15 cellular contexts compared by ENCODE assay signal in genomic region chr6:70684794-70685493, GRCh38. TPM values are rescaled to one million over a fixed set of nuclear protein-coding genes. Genes with fewer than 3 reads are reported as not detected.
A peak's percentile ranks its signal among the peaks of the same experiment; 100 is the strongest.
DNase-seq lines count a peak whose midpoint lies in the region; TF ChIP-seq lines count a peak whose summit lies in the region.
"Had no signal": no experiment of that assay in that cellular context is flagged by ENCODE, and none has a peak within 500 bp of the region (broad histone marks: within the 10 kb centered on the region; RNA-seq: fewer than 3 reads in every experiment).

No MANE protein-coding gene starts in this region.

- H3K9me3 ChIP-seq in left ventricle myocardium inferior (replicated peaks) (no peaks in the 10 kb centered on the region), right atrium auricular region (no peaks in the 10 kb centered on the region), SK-N-MC (ENCODE audit: low read depth, low read length) (no peaks in the 10 kb centered on the region), transverse colon (no peaks in the 10 kb centered on the region)
- H3K9me3 ChIP-seq: esophagus muscularis mucosa, upper lobe of left lung had no signal

- H3K9ac ChIP-seq in SK-N-MC (ENCODE audit: insufficient read length) = peak overlapping the region; percentile 38

- DNase-seq in left ventricle myocardium inferior = no peak
- no peak for DNase-seq in right atrium auricular region (ENCODE audit: low spot score)
- DNase-seq in SK-N-MC (ENCODE audit: low read depth, low spot score) = no peak
- peak; percentile 5 for DNase-seq in kidney glomerular epithelial cell (lab: John Stamatoyannopoulos, UW)
- no peak for DNase-seq in transverse colon
- DNase-seq in dermis blood vessel endothelial cell = no peak
- no peak for DNase-seq in GM10266 (ENCODE audit: extremely low spot score)
- DNase-seq in GDM1 (lab: John Stamatoyannopoulos, UW) = no peak
- DNase-seq: activated naive CD4-positive, alpha-beta T cell treated with anti-CD3 and anti-CD28 coated beads, Interleukin-2, amount 10 ng/mL, durations not matched to agents 7 days and 5 days; AML-193; NCI-H1694; T1000; upper lobe of left lung had no signal

- H3K4me3 ChIP-seq in left ventricle myocardium inferior = no peak overlapping the region
- no peak overlapping the region for H3K4me3 ChIP-seq in right atrium auricular region
- H3K4me3 ChIP-seq in SK-N-MC = 0 out of 2 replicates have a peak overlapping the region, but pooled peaks have one; percentile 6
- no peak overlapping the region for H3K4me3 ChIP-seq in transverse colon
- H3K4me3 ChIP-seq: esophagus muscularis mucosa, lung, upper lobe of left lung had no signal

- no peaks in the 10 kb centered on the region for H3K36me3 ChIP-seq in left ventricle myocardium inferior
- no peaks in the 10 kb centered on the region for H3K36me3 ChIP-seq in right atrium auricular region
- H3K36me3 ChIP-seq in SK-N-MC (ENCODE audit: insufficient read depth, low read length) = no peaks in the 10 kb centered on the region
- no peaks in the 10 kb centered on the region for H3K36me3 ChIP-seq in transverse colon
- H3K36me3 ChIP-seq: esophagus muscularis mucosa, upper lobe of left lung had no signal

- no peak for TF ChIP-seq CTCF in left ventricle myocardium inferior (IDR thresholded peaks at IDR 0.05; ENCODE audit: borderline replicate concordance)
- no peak for TF ChIP-seq CTCF in right atrium auricular region (IDR thresholded peaks at IDR 0.05)
- TF ChIP-seq CTCF in transverse colon (IDR thresholded peaks at IDR 0.05) = no peak
- TF ChIP-seq CTCF in GM10266 (IDR thresholded peaks at IDR 0.05; ENCODE audit: control insufficient read depth, insufficient read depth, low read depth, missing control alignments) = no peak

- in situ Hi-C loops in transverse colon (cut with MboI; ENCODE audit: low pct_ligation_motif_present in 1 of 4, low pct_unique_long_range_greater_than_20kb in 1 of 4, low sequenced_read_pairs in 3 of 4) = loop anchor here in 2 of 4 donors (10.0 to 25.0 kb wide), 2 partner anchors 123 to 130 kb away; partner anchors contain the start of gene SDHAF4 (in 1 of the 2)

- H3K4me1 ChIP-seq in left ventricle myocardium inferior = peaks cover 49% of the 10 kb centered on the region
- peaks cover 0 to 22% of the 10 kb centered on the region in 2 donors for H3K4me1 ChIP-seq in right atrium auricular region
- H3K4me1 ChIP-seq in transverse colon = peaks cover 6 to 35% (median 23%) of the 10 kb centered on the region in 4 donors

- no peak for TF ChIP-seq EP300 in transverse colon (IDR thresholded peaks at IDR 0.05; ENCODE audit: low read depth)

- intact Hi-C loops in left ventricle myocardium inferior (cut with micrococcal nuclease) = loop anchor here (10.0 kb wide), 1 partner anchor 140 kb away; no protein-coding TSS in a partner anchor
- intact Hi-C loops in transverse colon (cut with DNase I; ENCODE audit: low total_unique reads) = loop anchor here (10.0 kb wide), 1 partner anchor 110 kb away; no protein-coding TSS in a partner anchor

- H3K27me3 ChIP-seq in left ventricle myocardium inferior (ENCODE audit: low read depth) (no peaks in the 10 kb centered on the region), right atrium auricular region (no peaks in the 10 kb centered on the region), transverse colon (no peaks in the 10 kb centered on the region)
- H3K27me3 ChIP-seq: esophagus muscularis mucosa, upper lobe of left lung had no signal

- 0% methylated on average over 1 of the region's 1 CpG for WGBS in transverse colon (ENCODE audit: low coverage in 1 of 2), 2 donors

- peak overlapping the region; percentile 21 for H3K27ac ChIP-seq in left ventricle myocardium inferior (replicated peaks)
- H3K27ac ChIP-seq in right atrium auricular region = no peak overlapping the region
- H3K27ac ChIP-seq in SK-N-MC = 0 out of 2 replicates have a peak overlapping the region, but pooled peaks have one; percentile 5
- peak overlapping the region in 3 of 4 donors; percentile 6 to 44 (median 40) for H3K27ac ChIP-seq in transverse colon
- H3K27ac ChIP-seq: esophagus muscularis mucosa, upper lobe of left lung had no signal

- TF ChIP-seq POLR2A in transverse colon (IDR thresholded peaks at IDR 0.05) = no peak

RNA-seq across cellular contexts. Expression of gene SMAP1, which starts 17.3 kb away (rescaled TPM):
- 32.1 TPM for total RNA-seq in left ventricle myocardium inferior
- 10 to 100 TPM; 23.7 to 30.4 TPM for total RNA-seq in right atrium auricular region
- 10 to 100 TPM; 10.3 to 49.3 (median 35.3) TPM for total RNA-seq in transverse colon
- total RNA-seq in dermis blood vessel endothelial cell = 16.3 and 25.8 TPM in 2 replicates

Comparison
In these comparisons a context has a peak if more than half of its experiments do, and no peak if none do; other contexts are left out.
1. H3K27ac ChIP-seq: peak in left ventricle myocardium inferior (single experiment), SK-N-MC (single experiment) and transverse colon (3 of 4); none in right atrium auricular region (0 of 2).